10 cellular contexts compared by ENCODE assay signal in genomic region chr16:86766700-86767099, GRCh38.
"Had no signal": no experiment of that assay in that cellular context is flagged by ENCODE, and none has a peak within 500 bp of the region (broad histone marks: within the 10 kb centered on the region; RNA-seq: fewer than 3 reads in every experiment).

No MANE protein-coding gene starts in this region.

- H2AFZ ChIP-seq: GM23248 had no signal

- FAIRE-seq: H54, HepG2 had no signal

- H3K27ac Mint-ChIP-seq: H9, HFFc6, IgD-negative memory B cell had no signal

- H3K27ac ChIP-seq: GM23248, HL-60 had no signal

- ATAC-seq: HepG2 had no signal

- H3K4me3 ChIP-seq: GM23248 had no signal

- H3K4me3 Mint-ChIP-seq: H9, HFFc6, IgD-negative memory B cell had no signal

- H3K9me3 Mint-ChIP-seq: HFFc6 had no signal

- DNase-seq: GM23248, GOT3, H9, HCEC 1CT, HFFc6, KG1 had no signal

- H3K9ac ChIP-seq: GM23248 had no signal

- H3K4me1 Mint-ChIP-seq: IgD-negative memory B cell had no signal
